In the genomic region with DNA sequence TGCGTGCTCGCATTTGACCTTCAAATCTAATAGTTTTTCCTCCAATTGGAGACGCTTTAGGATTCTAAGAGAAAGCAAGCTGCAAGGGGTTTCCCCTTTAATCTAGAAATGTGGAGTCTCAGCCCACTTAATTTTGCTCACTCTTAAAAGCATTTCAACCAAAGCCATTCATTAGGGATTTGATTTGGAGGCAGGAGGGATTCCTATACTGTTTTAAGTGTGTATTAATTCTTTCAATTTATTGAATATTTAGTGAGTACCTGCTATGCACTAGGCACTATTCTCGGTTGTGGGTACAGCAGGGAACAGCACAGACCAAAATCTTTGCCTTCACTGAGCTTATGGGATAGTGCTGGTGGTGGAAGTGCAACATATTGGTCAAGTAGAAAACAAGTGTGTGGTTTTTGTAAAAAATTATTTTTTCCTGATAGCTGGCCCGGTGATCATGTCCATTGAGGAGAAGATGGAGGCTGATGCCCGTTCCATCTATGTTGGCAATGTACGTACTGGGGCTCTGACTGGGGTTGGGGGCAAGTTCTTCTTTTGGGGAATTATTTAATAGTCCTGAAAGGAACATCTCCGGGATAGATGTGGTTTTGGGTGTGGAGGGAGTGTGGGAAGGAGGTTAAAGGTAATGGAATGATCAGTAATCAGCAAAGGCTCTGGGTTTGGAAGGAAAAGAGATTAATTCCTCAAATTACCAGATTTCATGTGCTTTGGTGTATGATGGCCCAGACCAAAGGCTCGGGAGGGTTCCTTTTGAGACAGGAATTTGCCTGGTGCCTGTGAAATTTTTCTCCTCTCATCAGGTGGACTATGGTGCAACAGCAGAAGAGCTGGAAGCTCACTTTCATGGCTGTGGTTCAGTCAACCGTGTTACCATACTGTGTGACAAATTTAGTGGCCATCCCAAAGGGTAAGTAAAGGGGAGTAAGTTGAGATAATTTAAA, we compare ENCODE assay signal across 8 cellular contexts. TPM values are rescaled to one million over a fixed set of nuclear protein-coding genes. Genes with fewer than 3 reads are reported as not detected.
DNase-seq lines count a peak whose midpoint lies in the region; ATAC-seq, FAIRE-seq and TF ChIP-seq lines count a peak whose summit lies in the region.

No MANE protein-coding gene starts in this region.

- no peak for ATAC-seq in memory B cell (ENCODE audit: low read depth)
- no peak for ATAC-seq in upper lobe of left lung (ENCODE audit: low FRiP score in 2 of 2)

- H3K4me3 Mint-ChIP-seq in activated naive CD4-positive, alpha-beta T cell treated with anti-CD3 and anti-CD28 coated beads, Interleukin-2, amount 50 U/mL, for 24 hours = peak overlapping the region; percentile 96
- H3K4me3 Mint-ChIP-seq in brain (peak overlapping the region; percentile 88 to 100 (median 96)), memory B cell (peak overlapping the region; percentile 87)

- no peak for FAIRE-seq in GM12892 (lab: Jason Lieb, UNC)

- H3K4me3 ChIP-seq in upper lobe of left lung = peak overlapping the region; percentile 87 to 97 (median 92)

- no peak for TF ChIP-seq EP300 in upper lobe of left lung (IDR thresholded peaks at IDR 0.05)

- H3K27me3 ChIP-seq in upper lobe of left lung = no peaks in the 10 kb centered on the region

- H3K4me1 ChIP-seq in upper lobe of left lung = peaks cover 14 to 23% (median 21%) of the 10 kb centered on the region in 4 donors

- H3K27ac ChIP-seq in upper lobe of left lung = peak overlapping the region in 2 of 4 donors; percentile 99

- WGBS in upper lobe of left lung, 2 donors = 55% methylated on average over 10 of the region's 10 CpGs

- H3K27ac Mint-ChIP-seq in activated naive CD4-positive, alpha-beta T cell treated with anti-CD3 and anti-CD28 coated beads, Interleukin-2, amount 50 U/mL, for 24 hours = peak overlapping the region; percentile 94
- H3K27ac Mint-ChIP-seq in brain = peak overlapping the region; percentile 93 to 100 (median 98)
- peak overlapping the region; percentile 98 for H3K27ac Mint-ChIP-seq in memory B cell

- H3K9me3 ChIP-seq in upper lobe of left lung = no peaks in the 10 kb centered on the region

- H3K36me3 Mint-ChIP-seq in activated naive CD4-positive, alpha-beta T cell treated with anti-CD3 and anti-CD28 coated beads, Interleukin-2, amount 50 U/mL, for 24 hours = peaks cover 18% of the 10 kb centered on the region
- peaks cover 47% of the 10 kb centered on the region for H3K36me3 Mint-ChIP-seq in brain
- H3K36me3 Mint-ChIP-seq in memory B cell = peaks cover 22% of the 10 kb centered on the region

- TF ChIP-seq POLR2A in upper lobe of left lung (IDR thresholded peaks at IDR 0.05) (no peak), GM12892 (IDR thresholded peaks at IDR 0.05; ENCODE audit: low read depth, low read length) (no peak), erythroblast (IDR thresholded peaks at IDR 0.05; ENCODE audit: low read length) (no peak)

- no peak for TF ChIP-seq CTCF in brain (conservative IDR thresholded peaks at IDR 0.05)
- TF ChIP-seq CTCF in upper lobe of left lung (IDR thresholded peaks at IDR 0.05) = no peak

- H3K36me3 ChIP-seq in upper lobe of left lung = peaks cover 0 to 40% (median 30%) of the 10 kb centered on the region in 4 donors

- H3K9me3 Mint-ChIP-seq in activated naive CD4-positive, alpha-beta T cell treated with anti-CD3 and anti-CD28 coated beads, Interleukin-2, amount 50 U/mL, for 24 hours = no peaks in the 10 kb centered on the region
- H3K9me3 Mint-ChIP-seq in brain (no peaks in the 10 kb centered on the region), memory B cell (no peaks in the 10 kb centered on the region)

- peaks cover 36% of the 10 kb centered on the region for H3K4me1 Mint-ChIP-seq in activated naive CD4-positive, alpha-beta T cell treated with anti-CD3 and anti-CD28 coated beads, Interleukin-2, amount 50 U/mL, for 24 hours
- H3K4me1 Mint-ChIP-seq in brain (peaks cover 44% of the 10 kb centered on the region), memory B cell (peaks cover 27% of the 10 kb centered on the region)

- no peaks in the 10 kb centered on the region for H3K27me3 Mint-ChIP-seq in activated naive CD4-positive, alpha-beta T cell treated with anti-CD3 and anti-CD28 coated beads, Interleukin-2, amount 50 U/mL, for 24 hours
- H3K27me3 Mint-ChIP-seq in brain (no peaks in the 10 kb centered on the region), memory B cell (no peaks in the 10 kb centered on the region)

- no peak for DNase-seq in activated naive CD4-positive, alpha-beta T cell treated with Interleukin-2 at 50 U/mL for 16 hours
- DNase-seq in memory B cell (ENCODE audit: low spot score in 2 of 2) (no peak), upper lobe of left lung (no peak), GM12892 (ENCODE audit: insufficient read length) (no peak), erythroblast (lab: John Stamatoyannopoulos, UW) (no peak), MV-4-11 (lab: John Stamatoyannopoulos, UW) (no peak)

RNA-seq across cellular contexts. Expression of gene PABPN1, which starts 1.6 kb away (rescaled TPM):
- polyA plus RNA-seq in brain (ENCODE audit: insufficient read depth, low read depth, low replicate concordance) = 137 TPM
- 100 to 1,000 TPM in 3 of 6 donors, 10 to 100 TPM in 3; 47.6 to 325 (median 85.7) TPM for total RNA-seq in upper lobe of left lung
- 136 TPM for polyA plus RNA-seq in GM12892 (2012; ENCODE audit: missing spikeins)

RNA-seq across cellular contexts. Expression of gene BCL2L2, which starts 16.2 kb away (rescaled TPM):
- 35.7 TPM for polyA plus RNA-seq in brain (ENCODE audit: insufficient read depth, low read depth, low replicate concordance)
- total RNA-seq in upper lobe of left lung = 10 to 100 TPM; 38.8 to 53.8 (median 47.3) TPM
- 11.7 TPM for polyA plus RNA-seq in GM12892 (2012; ENCODE audit: missing spikeins)

RNA-seq across cellular contexts. Expression of gene PPP1R3E, which starts 20.2 kb away (rescaled TPM):
- 22.2 TPM for polyA plus RNA-seq in brain (ENCODE audit: insufficient read depth, low read depth, low replicate concordance)
- total RNA-seq in upper lobe of left lung = 10 to 100 TPM in 4 of 6 donors, 1 to 10 TPM in 2; 6.7 to 95.3 (median 12.8) TPM
- 19.0 TPM for polyA plus RNA-seq in GM12892 (2012; ENCODE audit: missing spikeins)

RNA-seq across cellular contexts. Expression of gene SLC22A17, which starts 29.8 kb away (rescaled TPM):
- 298 TPM for polyA plus RNA-seq in brain (ENCODE audit: insufficient read depth, low read depth, low replicate concordance)
- 10 to 100 TPM in 4 of 6 donors, 1 to 10 TPM in 2; 5.8 to 16.8 (median 12.4) TPM for total RNA-seq in upper lobe of left lung
- not detected for polyA plus RNA-seq in GM12892 (2012; ENCODE audit: missing spikeins)

RNA-seq across cellular contexts. Expression of gene HOMEZ, which starts 36.9 kb away (rescaled TPM):
- polyA plus RNA-seq in brain (ENCODE audit: insufficient read depth, low read depth, low replicate concordance) = 11.5 TPM
- total RNA-seq in upper lobe of left lung = 10 to 100 TPM in 4 of 6 donors, 1 to 10 TPM in 2; 3.9 to 13.7 (median 11.2) TPM
- 8.5 TPM for polyA plus RNA-seq in GM12892 (2012; ENCODE audit: missing spikeins)
